Comparison of ENCODE assay signal across 14 cellular contexts in the genomic region with DNA sequence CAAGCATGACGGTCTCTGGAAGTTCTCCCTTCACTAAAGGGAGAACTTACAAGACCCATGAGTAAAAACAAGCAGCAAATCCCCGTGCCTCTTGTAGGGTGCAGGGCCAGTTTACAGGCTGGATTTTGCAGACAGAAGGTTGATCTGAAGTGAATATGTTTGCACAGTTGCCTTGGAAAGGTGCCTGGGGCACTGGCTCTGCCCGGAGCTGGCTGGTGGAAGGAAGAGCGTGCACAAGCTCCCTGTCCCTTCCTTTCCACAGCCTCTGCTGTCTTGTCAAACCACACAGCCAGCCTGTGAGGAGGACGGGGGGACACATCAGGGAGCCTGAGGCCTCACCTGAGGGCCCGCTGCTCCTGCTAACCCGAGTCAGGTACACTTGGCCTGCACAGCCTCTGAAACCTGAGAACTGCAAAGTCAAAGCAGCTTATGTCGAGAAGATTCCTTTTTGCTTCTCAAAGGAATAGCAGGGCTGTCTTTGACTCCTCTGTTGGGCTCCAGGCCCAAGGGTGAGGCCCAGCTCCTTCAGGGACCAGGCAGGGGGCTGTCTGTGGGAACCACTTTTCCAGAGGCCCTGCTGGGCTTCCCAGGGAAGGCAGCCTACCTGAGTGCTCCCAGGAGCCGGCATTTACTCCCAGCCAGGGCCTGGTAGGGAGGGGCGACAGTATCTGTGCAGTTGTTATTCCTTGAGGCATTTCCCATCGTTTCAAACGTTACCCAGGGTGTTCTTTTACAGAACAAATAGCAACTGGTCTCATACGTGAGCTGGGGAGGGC.
A peak's percentile ranks its signal among the peaks of the same experiment; 100 is the strongest.
DNase-seq lines count a peak whose midpoint lies in the region; ATAC-seq and TF ChIP-seq lines count a peak whose summit lies in the region.
"Had no signal": no experiment of that assay in that cellular context is flagged by ENCODE, and none has a peak within 500 bp of the region (broad histone marks: within the 10 kb centered on the region; RNA-seq: fewer than 3 reads in every experiment).

No MANE protein-coding gene starts in this region.

- CTCF ChIA-PET in mammary epithelial cell (lab: Charles Lee; ENCODE audit: low non-redundant PET): interaction anchor here (0.6 kb wide), 1 partner anchor 651 kb away, joined by 6 read pairs; no protein-coding TSS in a partner anchor
- CTCF ChIA-PET in activated CD4-positive, alpha-beta memory T cell treated with anti-CD3 and anti-CD28 coated beads, Interleukin-2, amount 10 ng/mL, durations not matched to agents 7 days and 5 days (lab: Charles Lee): no interaction called here

- peaks cover 7% of the 10 kb centered on the region for H3K4me1 ChIP-seq in mammary epithelial cell (ENCODE audit: insufficient read depth, low read length)
- H3K4me1 ChIP-seq in body of pancreas: peaks cover 18% of the 10 kb centered on the region
- H3K4me1 ChIP-seq in suprapubic skin: peaks cover 30% of the 10 kb centered on the region
- H3K4me1 ChIP-seq: testis had no signal

- H3K9me3 ChIP-seq in mammary epithelial cell (replicated peaks; ENCODE audit: insufficient read depth, low read length) (no peaks in the 10 kb centered on the region), body of pancreas (no peaks in the 10 kb centered on the region), suprapubic skin (no peaks in the 10 kb centered on the region)
- H3K9me3 ChIP-seq: testis had no signal

- H3K4me1 Mint-ChIP-seq in activated CD4-positive, alpha-beta memory T cell treated with anti-CD3 and anti-CD28 coated beads, Interleukin-2, amount 10 ng/mL, durations not matched to agents 7 days and 5 days: no peaks in the 10 kb centered on the region
- no peaks in the 10 kb centered on the region for H3K4me1 Mint-ChIP-seq in immature natural killer cell
- H3K4me1 Mint-ChIP-seq: central memory CD8-positive, alpha-beta T cell had no signal

- no peak overlapping the region for H2AFZ ChIP-seq in mammary epithelial cell (ENCODE audit: low read depth, low read length)

- no peak for TF ChIP-seq CTCF in mammary epithelial cell (conservative IDR thresholded peaks at IDR 0.05 in 1 of 2, IDR thresholded peaks at IDR 0.05 in 1 of 2; ENCODE audit: extremely low read depth in 1 of 2, insufficient read depth in 1 of 2, low read depth in 1 of 2, low read length in 2 of 2)
- peak in 3 of 7 experiments; percentile 17 to 22 (median 20) for TF ChIP-seq CTCF in body of pancreas (IDR thresholded peaks at IDR 0.05)
- no peak for TF ChIP-seq CTCF in suprapubic skin (IDR thresholded peaks at IDR 0.05)

- H3K27me3 Mint-ChIP-seq in activated CD4-positive, alpha-beta memory T cell treated with anti-CD3 and anti-CD28 coated beads, Interleukin-2, amount 10 ng/mL, durations not matched to agents 7 days and 5 days: peaks cover 3% of the 10 kb centered on the region
- H3K27me3 Mint-ChIP-seq in immature natural killer cell (ENCODE audit: low read depth in 3 of 3): peaks cover 2 to 12% (median 6%) of the 10 kb centered on the region in 3 donors

- BruUV-seq in mammary epithelial cell (replicated peaks; lab: Mats Ljungman, UMichigan): no TSS peak

- DNase-seq in T47D (ENCODE audit: low read depth in 1 of 2, low spot score in 1 of 2) (peak; percentile 26 to 48), mammary epithelial cell (no peak), body of pancreas (peak; percentile 56 to 82 (median 73)), left lobe of liver (ENCODE audit: low spot score) (no peak), suprapubic skin (ENCODE audit: low spot score in 2 of 2) (no peak), immature natural killer cell (no peak)
- no peak for DNase-seq in activated CD4-positive, alpha-beta memory T cell treated with anti-CD3 and anti-CD28 coated beads, Interleukin-2, amount 10 ng/mL, durations not matched to agents 7 days and 5 days
- DNase-seq: GOT3, NCI-H187 treated with DMSO at 0.1 percent for 48 hours, testis had no signal

- H3K4me2 ChIP-seq in mammary epithelial cell (ENCODE audit: insufficient read depth, low read depth, low read length): no peak overlapping the region

- H3K27ac Mint-ChIP-seq in activated CD4-positive, alpha-beta memory T cell treated with anti-CD3 and anti-CD28 coated beads, Interleukin-2, amount 10 ng/mL, durations not matched to agents 7 days and 5 days: no peak overlapping the region
- no peak overlapping the region for H3K27ac Mint-ChIP-seq in immature natural killer cell
- H3K27ac Mint-ChIP-seq: activated naive CD4-positive, alpha-beta T cell treated with anti-CD3 and anti-CD28 coated beads, Interleukin-2, amount 50 U/mL, for 72 hours had no signal

- dilution Hi-C loops in mammary epithelial cell (cut with HindIII; ENCODE audit: low sequenced_read_pairs): no loop called here

- H3K27me3 ChIP-seq in mammary epithelial cell (ENCODE audit: insufficient read depth, low read length): no peaks in the 10 kb centered on the region
- H3K27me3 ChIP-seq in body of pancreas: no peaks in the 10 kb centered on the region
- H3K27me3 ChIP-seq in suprapubic skin: no peaks in the 10 kb centered on the region
- H3K27me3 ChIP-seq: testis had no signal

- H3K36me3 ChIP-seq in mammary epithelial cell (ENCODE audit: insufficient read depth, low read length) (no peaks in the 10 kb centered on the region), body of pancreas (replicated peaks in 1 of 2; ENCODE audit: insufficient read depth in 1 of 2, low read depth in 2 of 2) (no peaks in the 10 kb centered on the region), suprapubic skin (no peaks in the 10 kb centered on the region)

- no peak overlapping the region for H3K4me3 ChIP-seq in mammary epithelial cell (replicated peaks in 1 of 3; ENCODE audit: insufficient read depth in 1 of 3, low read depth in 2 of 3, low read length in 3 of 3)
- no peak overlapping the region for H3K4me3 ChIP-seq in body of pancreas
- no peak overlapping the region for H3K4me3 ChIP-seq in suprapubic skin
- H3K4me3 ChIP-seq: SK-N-MC, testis had no signal

- TF ChIP-seq POLR2A in body of pancreas (IDR thresholded peaks at IDR 0.05) (peak in 1 of 3 donors; percentile 3), suprapubic skin (IDR thresholded peaks at IDR 0.05) (no peak)

- intact Hi-C loops in mammary epithelial cell (cut with micrococcal nuclease): no loop called here
- intact Hi-C loops in body of pancreas (cut with DNase I): no loop called here

- no peaks in the 10 kb centered on the region for H3K79me2 ChIP-seq in mammary epithelial cell (ENCODE audit: insufficient read depth, low read length)

- no peaks in the 10 kb centered on the region for H3K36me3 Mint-ChIP-seq in activated CD4-positive, alpha-beta memory T cell treated with anti-CD3 and anti-CD28 coated beads, Interleukin-2, amount 10 ng/mL, durations not matched to agents 7 days and 5 days (ENCODE audit: low read depth)
- H3K36me3 Mint-ChIP-seq in immature natural killer cell: no peaks in the 10 kb centered on the region
- H3K36me3 Mint-ChIP-seq: activated naive CD4-positive, alpha-beta T cell treated with anti-CD3 and anti-CD28 coated beads, Interleukin-2, amount 50 U/mL, for 72 hours had no signal

- no peak overlapping the region for H3K9ac ChIP-seq in mammary epithelial cell (ENCODE audit: insufficient read depth, low read length)

- H3K9me3 Mint-ChIP-seq in activated CD4-positive, alpha-beta memory T cell treated with anti-CD3 and anti-CD28 coated beads, Interleukin-2, amount 10 ng/mL, durations not matched to agents 7 days and 5 days: no peaks in the 10 kb centered on the region
- no peaks in the 10 kb centered on the region for H3K9me3 Mint-ChIP-seq in immature natural killer cell
- H3K9me3 Mint-ChIP-seq: activated naive CD4-positive, alpha-beta T cell treated with anti-CD3 and anti-CD28 coated beads, Interleukin-2, amount 50 U/mL, for 72 hours; central memory CD8-positive, alpha-beta T cell had no signal

- H4K20me1 ChIP-seq in mammary epithelial cell (ENCODE audit: insufficient read depth, low read length): no peaks in the 10 kb centered on the region

- TF ChIP-seq EP300 in suprapubic skin (IDR thresholded peaks at IDR 0.05): no peak

- no peak overlapping the region for H3K4me3 Mint-ChIP-seq in activated CD4-positive, alpha-beta memory T cell treated with anti-CD3 and anti-CD28 coated beads, Interleukin-2, amount 10 ng/mL, durations not matched to agents 7 days and 5 days
- H3K4me3 Mint-ChIP-seq in immature natural killer cell: no peak overlapping the region
- H3K4me3 Mint-ChIP-seq: central memory CD8-positive, alpha-beta T cell had no signal

- H3K27ac ChIP-seq in mammary epithelial cell (ENCODE audit: insufficient read depth, low read depth, low read length) (no peak overlapping the region), body of pancreas (peak overlapping the region; percentile 62 to 78 (median 66)), suprapubic skin (peak overlapping the region; percentile 38)
- H3K27ac ChIP-seq: SK-N-MC, testis had no signal

- in situ Hi-C loops in T47D (cut with HindIII; ENCODE audit: low pct_unique_long_range_greater_than_20kb, low sequenced_read_pairs) (no loop called here), mammary epithelial cell (cut with MboI; ENCODE audit: low sequenced_read_pairs in 2 of 2) (no loop called here)

- ATAC-seq in body of pancreas (peak; percentile 72), left lobe of liver (peak; percentile 26), HG02623 (IDR thresholded peaks at IDR 0.05; ENCODE audit: unreplicated experiment) (no peak)
- ATAC-seq: activated naive CD4-positive, alpha-beta T cell treated with anti-CD3 and anti-CD28 coated beads, Interleukin-2, amount 50 U/mL, for 72 hours had no signal

- 62% methylated on average over 13 of the region's 13 CpGs for WGBS in mammary epithelial cell (ENCODE audit: low coverage, missing lambda C conversion rate)
- 37 to 43% methylated on average over 12 to 13 of the region's 13 CpGs for WGBS in body of pancreas, 2 donors
- WGBS in suprapubic skin: 69% methylated on average over 12 of the region's 13 CpGs

- POLR2A ChIA-PET in activated CD4-positive, alpha-beta memory T cell treated with anti-CD3 and anti-CD28 coated beads, Interleukin-2, amount 10 ng/mL, durations not matched to agents 7 days and 5 days (lab: Charles Lee): no interaction called here

Comparison
In these comparisons a context has a peak if more than half of its experiments do, and no peak if none do; other contexts are left out.
1. DNase-seq: peak in T47D (2 of 2) and body of pancreas (4 of 4); none in mammary epithelial cell (single experiment), left lobe of liver (single experiment), suprapubic skin (0 of 2), activated CD4-positive, alpha-beta memory T cell treated with anti-CD3 and anti-CD28 coated beads, Interleukin-2, amount 10 ng/mL, durations not matched to agents 7 days and 5 days (single experiment) and immature natural killer cell (0 of 3).